ENCODE assay signal across 36 cellular contexts in the genomic region with DNA sequence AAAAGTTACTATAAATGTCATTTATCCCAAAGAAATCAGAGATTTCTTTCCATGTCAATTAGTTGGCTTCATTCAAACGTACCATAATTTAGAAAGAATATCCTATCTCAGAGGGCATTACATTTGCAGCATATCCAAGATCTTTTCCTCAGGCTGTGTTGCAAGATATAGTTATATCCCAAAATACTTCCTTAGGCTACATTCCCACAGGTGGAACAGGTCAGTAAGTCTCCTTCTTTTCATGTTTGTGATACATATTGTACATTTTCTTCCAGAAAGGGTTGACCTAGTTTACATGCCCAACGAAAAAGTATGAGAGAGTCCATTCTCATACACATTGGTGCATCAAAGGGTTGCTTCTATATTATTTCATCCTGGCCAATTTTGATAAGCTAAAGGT.
"Had no signal": no experiment of that assay in that cellular context is flagged by ENCODE, and none has a peak within 500 bp of the region (broad histone marks: within the 10 kb centered on the region; RNA-seq: fewer than 3 reads in every experiment).

No MANE protein-coding gene starts in this region.

- DNase-seq: Kasumi-1, MG63, MM.1S, MV-4-11, NCI-H1048, NCI-H1092, NCI-H1092 treated with DMSO at 0.1 percent for 48 hours, NCI-H1105, NCI-H1105 treated with DMSO at 0.1 percent for 48 hours, NCI-H1417, NCI-H1417 treated with DMSO at 0.1 percent for 48 hours, NCI-H1436, NCI-H1436 treated with DMSO at 0.1 percent for 48 hours, NCI-H146, NCI-H1694, NCI-H1694 treated with DMSO at 0.1 percent for 48 hours, NCI-H187, NCI-H187 treated with DMSO at 0.1 percent for 48 hours, NCI-H1930, NCI-H2029, NCI-H2029 treated with DMSO at 0.1 percent for 48 hours, NCI-H2081, NCI-H2081 treated with DMSO at 0.1 percent for 48 hours, NCI-H2107, NCI-H2171, NCI-H2171 treated with DMSO at 0.1 percent for 48 hours, NCI-H2227 treated with DMSO at 0.1 percent for 48 hours, NCI-H226, NCI-H345, NCI-H446, NCI-H446 treated with DMSO at 0.1 percent for 48 hours, NCI-H510A, NCI-H510A treated with DMSO at 0.1 percent for 48 hours, NCI-H524, NCI-H524 treated with DMSO at 0.1 percent for 48 hours, NCI-H526 had no signal

- H3K4me3 ChIP-seq: MG63 had no signal

- H3K9me3 ChIP-seq: MG63 had no signal

- H3K36me3 ChIP-seq: MG63 had no signal
